ENCODE assay signal across 15 cellular contexts in the genomic region with DNA sequence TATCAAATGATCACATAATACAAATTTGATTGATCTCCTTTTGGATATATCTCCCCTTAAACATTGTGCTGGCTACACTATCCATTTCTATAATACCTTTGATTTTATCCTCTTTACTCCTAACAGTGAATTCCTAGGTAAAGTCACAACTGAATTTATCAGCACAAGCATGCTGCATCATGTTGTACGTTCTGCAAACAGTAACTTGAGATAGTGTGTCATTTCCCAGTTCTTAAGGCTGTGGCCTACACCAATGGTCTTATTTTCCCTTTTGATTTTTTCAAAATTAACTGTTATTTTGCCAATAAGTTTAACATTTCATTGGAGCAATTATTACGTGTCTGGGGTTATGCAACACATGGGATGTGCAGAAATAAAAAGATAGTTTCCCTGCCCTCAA. TPM values are rescaled to one million over a fixed set of nuclear protein-coding genes. Genes with fewer than 3 reads are reported as not detected.
DNase-seq lines count a peak whose midpoint lies in the region; ATAC-seq and TF ChIP-seq lines count a peak whose summit lies in the region.
"Had no signal": no experiment of that assay in that cellular context is flagged by ENCODE, and none has a peak within 500 bp of the region (broad histone marks: within the 10 kb centered on the region; RNA-seq: fewer than 3 reads in every experiment).

No MANE protein-coding gene starts in this region.

- H3K27me3 Mint-ChIP-seq in CD4-positive, alpha-beta memory T cell = no peaks in the 10 kb centered on the region
- no peaks in the 10 kb centered on the region for H3K27me3 Mint-ChIP-seq in activated T-helper 1 cell treated with anti-CD3 and anti-CD28 coated beads, Interleukin-12 subunit alpha, Interleukin-12 subunit beta, Interleukin-2, Interleukin-4 antibody, amounts not matched to agents 30 ng/mL and 10 ng/mL and 1 ng/mL, durations not matched to agents 14 hours and 24 hours and 36 hours (ENCODE audit: insufficient read depth)

- DNase-seq in NCI-H510A treated with DMSO at 0.1 percent for 48 hours (lab: John Stamatoyannopoulos, UW) = peak; percentile 8
- no peak for DNase-seq in NCI-H510A (lab: John Stamatoyannopoulos, UW)
- DNase-seq in CD4-positive, alpha-beta memory T cell = no peak
- DNase-seq in activated T-helper 1 cell treated with anti-CD3 and anti-CD28 coated beads, Interleukin-12 subunit alpha, Interleukin-12 subunit beta, Interleukin-2, Interleukin-4 antibody, amounts not matched to agents 30 ng/mL and 10 ng/mL and 1 ng/mL, durations not matched to agents 14 hours and 24 hours and 36 hours (ENCODE audit: low spot score) = no peak
- peak; percentile 50 to 68 for DNase-seq in foreskin keratinocyte
- DNase-seq in left colon = no peak
- DNase-seq in cortex of kidney (lab: John Stamatoyannopoulos, UW) = no peak
- DNase-seq in NCI-H446 (lab: John Stamatoyannopoulos, UW) = no peak
- DNase-seq: 8988T; BE2C; caudate nucleus; DMS153; effector CD8-positive, alpha-beta T cell; stomach had no signal

- H3K9me3 ChIP-seq in CD4-positive, alpha-beta memory T cell (ENCODE audit: control insufficient read depth in 1 of 2, low read length in 2 of 2) = no peaks in the 10 kb centered on the region
- H3K9me3 ChIP-seq: BE2C, stomach had no signal

- TF ChIP-seq CTCF in foreskin keratinocyte (conservative IDR thresholded peaks at IDR 0.05) = no peak

- peaks cover under 1 to 32% of the 10 kb centered on the region in 2 donors for H3K36me3 Mint-ChIP-seq in CD4-positive, alpha-beta memory T cell
- peaks cover 38% of the 10 kb centered on the region for H3K36me3 Mint-ChIP-seq in activated T-helper 1 cell treated with anti-CD3 and anti-CD28 coated beads, Interleukin-12 subunit alpha, Interleukin-12 subunit beta, Interleukin-2, Interleukin-4 antibody, amounts not matched to agents 30 ng/mL and 10 ng/mL and 1 ng/mL, durations not matched to agents 14 hours and 24 hours and 36 hours (ENCODE audit: low read depth)

- POLR2A ChIA-PET in CD4-positive, alpha-beta memory T cell (lab: Charles Lee; ENCODE audit: partially characterized antibody) = interaction anchor here (0.9 to 19.4 kb wide), 6 partner anchors 12 to 42 kb away, joined by 3 to 578 read pairs (median 56); a partner anchor contains a TSS

- peak overlapping the region in 1 of 2 donors; percentile 36 for H3K4me3 ChIP-seq in CD4-positive, alpha-beta memory T cell (ENCODE audit: low read length in 2 of 2)
- H3K4me3 ChIP-seq: stomach had no signal

- intact Hi-C loops in CD4-positive, alpha-beta memory T cell (cut with micrococcal nuclease) = no loop called here
- intact Hi-C loops in activated T-helper 1 cell treated with anti-CD3 and anti-CD28 coated beads, Interleukin-12 subunit alpha, Interleukin-12 subunit beta, Interleukin-2, Interleukin-4 antibody, amounts not matched to agents 30 ng/mL and 10 ng/mL and 1 ng/mL, durations not matched to agents 14 hours and 24 hours and 36 hours (cut with micrococcal nuclease) = no loop called here
- intact Hi-C loops in left colon (cut with DNase I, micrococcal nuclease) = no loop called here

- peak overlapping the region; percentile 78 for H3K27ac ChIP-seq in CD4-positive, alpha-beta memory T cell (ENCODE audit: low read depth, low read length)
- H3K27ac ChIP-seq in foreskin keratinocyte = no peak overlapping the region

- no peaks in the 10 kb centered on the region for H3K36me3 ChIP-seq in CD4-positive, alpha-beta memory T cell (ENCODE audit: insufficient read depth, low read length)
- H3K36me3 ChIP-seq: BE2C, stomach had no signal

- peaks cover 85 to 100% (median 91%) of the 10 kb centered on the region in 4 donors for H3K4me1 Mint-ChIP-seq in CD4-positive, alpha-beta memory T cell
- H3K4me1 Mint-ChIP-seq in activated T-helper 1 cell treated with anti-CD3 and anti-CD28 coated beads, Interleukin-12 subunit alpha, Interleukin-12 subunit beta, Interleukin-2, Interleukin-4 antibody, amounts not matched to agents 30 ng/mL and 10 ng/mL and 1 ng/mL, durations not matched to agents 14 hours and 24 hours and 36 hours (ENCODE audit: low read depth) = peaks cover 96% of the 10 kb centered on the region

- ATAC-seq in foreskin keratinocyte (peak; percentile 68), left colon (no peak)
- ATAC-seq: Panc1 had no signal

- peak overlapping the region; percentile 93 to 98 (median 96) for H3K27ac Mint-ChIP-seq in CD4-positive, alpha-beta memory T cell
- peak overlapping the region; percentile 87 for H3K27ac Mint-ChIP-seq in activated T-helper 1 cell treated with anti-CD3 and anti-CD28 coated beads, Interleukin-12 subunit alpha, Interleukin-12 subunit beta, Interleukin-2, Interleukin-4 antibody, amounts not matched to agents 30 ng/mL and 10 ng/mL and 1 ng/mL, durations not matched to agents 14 hours and 24 hours and 36 hours

- H3K27me3 ChIP-seq in CD4-positive, alpha-beta memory T cell (ENCODE audit: insufficient read depth, low read length) = no peaks in the 10 kb centered on the region
- H3K27me3 ChIP-seq in foreskin keratinocyte = no peaks in the 10 kb centered on the region
- H3K27me3 ChIP-seq: BE2C, stomach had no signal

- peaks cover 100% of the 10 kb centered on the region for H3K4me1 ChIP-seq in CD4-positive, alpha-beta memory T cell (ENCODE audit: insufficient read depth, low read length)
- peaks cover 20% of the 10 kb centered on the region for H3K4me1 ChIP-seq in foreskin keratinocyte
- H3K4me1 ChIP-seq: BE2C had no signal

- CTCF ChIA-PET in CD4-positive, alpha-beta memory T cell (lab: Charles Lee; ENCODE audit: partially characterized antibody) = interaction anchor here (1.1 to 8.2 kb wide), 7 partner anchors 13 to 157 kb away, joined by 3 to 52 read pairs (median 3); a partner anchor contains a TSS

- H3K9me3 Mint-ChIP-seq in CD4-positive, alpha-beta memory T cell = peaks cover 0 to 1% (median 0%) of the 10 kb centered on the region in 8 donors
- H3K9me3 Mint-ChIP-seq in activated T-helper 1 cell treated with anti-CD3 and anti-CD28 coated beads, Interleukin-12 subunit alpha, Interleukin-12 subunit beta, Interleukin-2, Interleukin-4 antibody, amounts not matched to agents 30 ng/mL and 10 ng/mL and 1 ng/mL, durations not matched to agents 14 hours and 24 hours and 36 hours = peaks cover 7% of the 10 kb centered on the region

- peak overlapping the region; percentile 76 to 88 (median 83) for H3K4me3 Mint-ChIP-seq in CD4-positive, alpha-beta memory T cell
- H3K4me3 Mint-ChIP-seq in activated T-helper 1 cell treated with anti-CD3 and anti-CD28 coated beads, Interleukin-12 subunit alpha, Interleukin-12 subunit beta, Interleukin-2, Interleukin-4 antibody, amounts not matched to agents 30 ng/mL and 10 ng/mL and 1 ng/mL, durations not matched to agents 14 hours and 24 hours and 36 hours = peak overlapping the region; percentile 70

RNA-seq across cellular contexts. Expression of a gene that starts 24.8 kb away (rescaled TPM):
- 100 to 1,000 TPM; 247 to 284 TPM for total RNA-seq in CD4-positive, alpha-beta memory T cell
- polyA plus RNA-seq in CD4-positive, alpha-beta memory T cell = 100 to 1,000 TPM; 246 to 251 TPM
- total RNA-seq in activated T-helper 1 cell treated with anti-CD3 and anti-CD28 coated beads, Interleukin-12 subunit alpha, Interleukin-12 subunit beta, Interleukin-2, Interleukin-4 antibody, amounts not matched to agents 30 ng/mL and 10 ng/mL and 1 ng/mL, durations not matched to agents 14 hours and 24 hours and 36 hours = 145 and 151 TPM in 2 replicates
- total RNA-seq in foreskin keratinocyte = 12.7 and 15.2 TPM in 2 replicates
- 5.6 and 7.9 TPM in 2 replicates for polyA plus RNA-seq in foreskin keratinocyte
- total RNA-seq in left colon = 10 to 100 TPM; 11.7 to 11.9 TPM

Comparison
In these comparisons a context has a peak if more than half of its experiments do, and no peak if none do; other contexts are left out.
1. DNase-seq: peak in NCI-H510A treated with DMSO at 0.1 percent for 48 hours (single experiment) and foreskin keratinocyte (2 of 2); none in NCI-H510A (single experiment), CD4-positive, alpha-beta memory T cell (0 of 5), activated T-helper 1 cell treated with anti-CD3 and anti-CD28 coated beads, Interleukin-12 subunit alpha, Interleukin-12 subunit beta, Interleukin-2, Interleukin-4 antibody, amounts not matched to agents 30 ng/mL and 10 ng/mL and 1 ng/mL, durations not matched to agents 14 hours and 24 hours and 36 hours (single experiment), left colon (0 of 2), cortex of kidney (single experiment) and NCI-H446 (0 of 2).